Comparison of ENCODE assay signal across 9 cellular contexts in the genomic region with DNA sequence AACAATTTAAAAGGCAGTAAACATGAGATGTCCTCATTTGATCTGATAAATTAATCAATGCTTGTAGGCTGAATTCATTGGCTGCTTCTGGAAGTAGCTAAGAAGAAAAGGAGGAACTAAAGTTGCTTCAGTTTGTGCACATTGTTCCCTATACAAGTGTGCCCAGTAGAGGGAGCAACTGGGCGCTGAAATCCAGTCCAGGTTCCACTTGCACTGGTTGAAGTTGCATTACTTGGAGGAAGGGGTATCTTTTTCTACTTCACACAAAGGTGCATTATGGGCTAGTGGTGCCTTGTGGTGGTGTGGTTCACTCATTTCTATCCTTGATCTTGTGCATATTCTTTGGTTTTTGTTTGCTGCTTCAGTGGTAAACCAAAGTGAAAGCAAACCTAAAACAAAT.
DNase-seq lines count a peak whose midpoint lies in the region; ATAC-seq and TF ChIP-seq lines count a peak whose summit lies in the region.
"Had no signal": no experiment of that assay in that cellular context is flagged by ENCODE, and none has a peak within 500 bp of the region (broad histone marks: within the 10 kb centered on the region; RNA-seq: fewer than 3 reads in every experiment).

No MANE protein-coding gene starts in this region.

- no peaks in the 10 kb centered on the region for H3F3A ChIP-seq in smooth muscle cell (ENCODE audit: low read depth)

- no peak overlapping the region for H2AFZ ChIP-seq in smooth muscle cell (ENCODE audit: low read depth)

- H3K4me2 ChIP-seq in smooth muscle cell: no peak overlapping the region
- H3K4me2 ChIP-seq: BLaER1 treated with 17β-estradiol and CSF1 and Interleukin-3, amounts not matched to agents 10 nM and 100 nM had no signal

- ATAC-seq in GM18909 (IDR thresholded peaks at IDR 0.05; ENCODE audit: poor library complexity, unreplicated experiment) (peak; percentile 88), HG03432 (IDR thresholded peaks at IDR 0.05; ENCODE audit: unreplicated experiment) (peak; percentile 87), HG03521 (IDR thresholded peaks at IDR 0.05; ENCODE audit: unreplicated experiment) (no peak)

- no peaks in the 10 kb centered on the region for H3K27me3 ChIP-seq in smooth muscle cell (ENCODE audit: low read depth)

- 8% methylated on average over 1 of the region's 1 CpG for WGBS in smooth muscle cell (ENCODE audit: low lambda C conversion rate)

- no peak overlapping the region for H3K27ac ChIP-seq in smooth muscle cell (ENCODE audit: low read depth)
- H3K27ac ChIP-seq: BLaER1 treated with 17β-estradiol and CSF1 and Interleukin-3, amounts not matched to agents 10 nM and 100 nM had no signal

- no peaks in the 10 kb centered on the region for H3K4me1 ChIP-seq in smooth muscle cell (ENCODE audit: low read depth)
- H3K4me1 ChIP-seq: BLaER1 treated with 17β-estradiol and CSF1 and Interleukin-3, amounts not matched to agents 10 nM and 100 nM had no signal

- no peak overlapping the region for H3K4me3 ChIP-seq in smooth muscle cell
- H3K4me3 ChIP-seq: BLaER1 treated with 17β-estradiol and CSF1 and Interleukin-3, amounts not matched to agents 10 nM and 100 nM had no signal

- DNase-seq in NCI-H1105 treated with DMSO at 0.1 percent for 48 hours (lab: John Stamatoyannopoulos, UW) (peak; percentile 17), NCI-H1105 (lab: John Stamatoyannopoulos, UW) (no peak), SK-N-DZ (ENCODE audit: low spot score) (peak; percentile 2), foreskin melanocyte (peak; percentile 8), smooth muscle cell (lab: John Stamatoyannopoulos, UW; ENCODE audit: unreplicated experiment) (no peak)

- no peaks in the 10 kb centered on the region for H3K36me3 ChIP-seq in smooth muscle cell (ENCODE audit: low read depth)
- H3K36me3 ChIP-seq: BLaER1 treated with 17β-estradiol and CSF1 and Interleukin-3, amounts not matched to agents 10 nM and 100 nM had no signal

- no peaks in the 10 kb centered on the region for H3K9me3 ChIP-seq in smooth muscle cell (replicated peaks; ENCODE audit: low read depth)
- H3K9me3 ChIP-seq: BLaER1 treated with 17β-estradiol and CSF1 and Interleukin-3, amounts not matched to agents 10 nM and 100 nM had no signal

- no peak overlapping the region for H3K9ac ChIP-seq in smooth muscle cell (ENCODE audit: low read depth)
- H3K9ac ChIP-seq: BLaER1 treated with 17β-estradiol and CSF1 and Interleukin-3, amounts not matched to agents 10 nM and 100 nM had no signal

- no peaks in the 10 kb centered on the region for H3K79me2 ChIP-seq in smooth muscle cell (ENCODE audit: low read depth)

- no peaks in the 10 kb centered on the region for H4K20me1 ChIP-seq in smooth muscle cell (ENCODE audit: low read depth)
- H4K20me1 ChIP-seq: BLaER1 treated with 17β-estradiol and CSF1 and Interleukin-3, amounts not matched to agents 10 nM and 100 nM had no signal

- TF ChIP-seq CTCF in smooth muscle cell (IDR thresholded peaks at IDR 0.05; ENCODE audit: borderline replicate concordance, insufficient read depth, poor library complexity, severe bottlenecking): peak; percentile 47

Comparison
In these comparisons a context has a peak if more than half of its experiments do, and no peak if none do; other contexts are left out.
1. DNase-seq: peak in NCI-H1105 treated with DMSO at 0.1 percent for 48 hours (single experiment), SK-N-DZ (single experiment) and foreskin melanocyte (single experiment); none in NCI-H1105 (single experiment) and smooth muscle cell (single experiment).